In genomic region chr2:158011055-158011771, GRCh38 we compare ENCODE assay signal across 15 cellular contexts.
DNase-seq lines count a peak whose midpoint lies in the region; ATAC-seq and TF ChIP-seq lines count a peak whose summit lies in the region.
"Had no signal": no experiment of that assay in that cellular context is flagged by ENCODE, and none has a peak within 500 bp of the region (broad histone marks: within the 10 kb centered on the region; RNA-seq: fewer than 3 reads in every experiment).

No MANE protein-coding gene starts in this region.

- no peaks in the 10 kb centered on the region for H3K36me3 Mint-ChIP-seq in activated naive CD4-positive, alpha-beta T cell treated with anti-CD3 and anti-CD28 coated beads for 36 hours (ENCODE audit: low read depth)

- peak overlapping the region in 3 of 4 donors; percentile 22 to 70 (median 57) for H3K27ac ChIP-seq in esophagus squamous epithelium
- H3K27ac ChIP-seq: neutrophil had no signal

- no peak overlapping the region for H3K4me3 ChIP-seq in esophagus squamous epithelium

- 45 to 53% methylated on average over 3 to 4 of the region's 5 CpGs for WGBS in esophagus squamous epithelium, 2 donors

- H3K9me3 ChIP-seq in esophagus squamous epithelium = no peaks in the 10 kb centered on the region
- H3K9me3 ChIP-seq: neutrophil had no signal

- H3K27me3 Mint-ChIP-seq in activated naive CD4-positive, alpha-beta T cell treated with anti-CD3 and anti-CD28 coated beads for 36 hours (ENCODE audit: low read depth) = no peaks in the 10 kb centered on the region
- no peaks in the 10 kb centered on the region for H3K27me3 Mint-ChIP-seq in stimulated activated naive CD8-positive, alpha-beta T cell treated with anti-CD3 and anti-CD28 coated beads, Interleukin-15, amount 100 ng/mL, for 72 hours

- CTCF ChIA-PET in activated naive CD4-positive, alpha-beta T cell treated with anti-CD3 and anti-CD28 coated beads for 36 hours (lab: Charles Lee) = interaction anchor here (0.6 to 9.4 kb wide), 16 partner anchors 9 to 734 kb away, joined by 3 to 82 read pairs (median 5); no protein-coding TSS in a partner anchor

- H3K4me3 Mint-ChIP-seq in activated naive CD4-positive, alpha-beta T cell treated with anti-CD3 and anti-CD28 coated beads for 36 hours = no peak overlapping the region
- no peak overlapping the region for H3K4me3 Mint-ChIP-seq in stimulated activated naive CD8-positive, alpha-beta T cell treated with anti-CD3 and anti-CD28 coated beads, Interleukin-15, amount 100 ng/mL, for 72 hours

- TF ChIP-seq POLR2A in esophagus squamous epithelium (IDR thresholded peaks at IDR 0.05) = no peak

- TF ChIP-seq CTCF in esophagus squamous epithelium (IDR thresholded peaks at IDR 0.05) = no peak

- no peaks in the 10 kb centered on the region for H3K36me3 ChIP-seq in esophagus squamous epithelium
- H3K36me3 ChIP-seq: neutrophil had no signal

- peak; percentile 12 for DNase-seq in activated naive CD4-positive, alpha-beta T cell treated with anti-CD3 and anti-CD28 coated beads for 36 hours
- DNase-seq in activated naive CD4-positive, alpha-beta T cell treated with Interleukin-2 at 50 U/mL for 16 hours = no peak
- DNase-seq in RPMI8226 (peak; percentile 8), esophagus squamous epithelium (lab: John Stamatoyannopoulos, UW) (no peak), retina (no peak), head of caudate nucleus (no peak)
- DNase-seq in stimulated activated naive CD8-positive, alpha-beta T cell treated with anti-CD3 and anti-CD28 coated beads, Interleukin-15, amount 100 ng/mL, for 72 hours = peak in 1 of 2 donors; percentile 9
- DNase-seq: activated gamma-delta T cell; cerebellar nuclear complex; DND-41; NCI-H1092; NCI-H524 treated with DMSO at 0.1 percent for 48 hours; stimulated activated CD4-positive, alpha-beta T cell treated with anti-CD3 and anti-CD28 coated beads, Interleukin-12 subunit alpha, Interleukin-12 subunit beta, amount 100 ng/mL, for 4 hours had no signal

- H3K27ac Mint-ChIP-seq in activated naive CD4-positive, alpha-beta T cell treated with anti-CD3 and anti-CD28 coated beads for 36 hours = no peak overlapping the region
- no peak overlapping the region for H3K27ac Mint-ChIP-seq in stimulated activated naive CD8-positive, alpha-beta T cell treated with anti-CD3 and anti-CD28 coated beads, Interleukin-15, amount 100 ng/mL, for 72 hours

- no peaks in the 10 kb centered on the region for H3K27me3 ChIP-seq in esophagus squamous epithelium
- H3K27me3 ChIP-seq: neutrophil had no signal

- H3K9me3 Mint-ChIP-seq in activated naive CD4-positive, alpha-beta T cell treated with anti-CD3 and anti-CD28 coated beads for 36 hours = no peaks in the 10 kb centered on the region
- H3K9me3 Mint-ChIP-seq in stimulated activated naive CD8-positive, alpha-beta T cell treated with anti-CD3 and anti-CD28 coated beads, Interleukin-15, amount 100 ng/mL, for 72 hours = no peaks in the 10 kb centered on the region

- peaks cover 0 to 26% (median 0%) of the 10 kb centered on the region in 3 donors for H3K4me1 ChIP-seq in esophagus squamous epithelium

- H3K4me1 Mint-ChIP-seq in activated naive CD4-positive, alpha-beta T cell treated with anti-CD3 and anti-CD28 coated beads for 36 hours (ENCODE audit: low read depth) = peaks cover 24% of the 10 kb centered on the region
- H3K4me1 Mint-ChIP-seq in stimulated activated naive CD8-positive, alpha-beta T cell treated with anti-CD3 and anti-CD28 coated beads, Interleukin-15, amount 100 ng/mL, for 72 hours = peaks cover 25% of the 10 kb centered on the region

- intact Hi-C loops in activated naive CD4-positive, alpha-beta T cell treated with anti-CD3 and anti-CD28 coated beads for 36 hours (cut with micrococcal nuclease) = loop anchor here (5.0 kb wide), 1 partner anchor 609 kb away; no protein-coding TSS in a partner anchor
- intact Hi-C loops in esophagus squamous epithelium (cut with DNase I) = loop anchor here (5.0 kb wide), 1 partner anchor 234 kb away; no protein-coding TSS in a partner anchor
- intact Hi-C loops in head of caudate nucleus (cut with DNase I) = loop anchor here (5.0 kb wide), 1 partner anchor 234 kb away; no protein-coding TSS in a partner anchor

- peak; percentile 59 for ATAC-seq in stimulated activated naive CD8-positive, alpha-beta T cell treated with anti-CD3 and anti-CD28 coated beads, Interleukin-15, amount 100 ng/mL, for 72 hours
- ATAC-seq in HG02798 (IDR thresholded peaks at IDR 0.05; ENCODE audit: poor library complexity, unreplicated experiment) = no peak

Comparison
In these comparisons a context has a peak if more than half of its experiments do, and no peak if none do; other contexts are left out.
1. DNase-seq: peak in activated naive CD4-positive, alpha-beta T cell treated with anti-CD3 and anti-CD28 coated beads for 36 hours (single experiment) and RPMI8226 (single experiment); none in activated naive CD4-positive, alpha-beta T cell treated with Interleukin-2 at 50 U/mL for 16 hours (single experiment), esophagus squamous epithelium (single experiment), retina (single experiment) and head of caudate nucleus (0 of 42).